Comparison of ENCODE assay signal across 8 cellular contexts in the genomic region with DNA sequence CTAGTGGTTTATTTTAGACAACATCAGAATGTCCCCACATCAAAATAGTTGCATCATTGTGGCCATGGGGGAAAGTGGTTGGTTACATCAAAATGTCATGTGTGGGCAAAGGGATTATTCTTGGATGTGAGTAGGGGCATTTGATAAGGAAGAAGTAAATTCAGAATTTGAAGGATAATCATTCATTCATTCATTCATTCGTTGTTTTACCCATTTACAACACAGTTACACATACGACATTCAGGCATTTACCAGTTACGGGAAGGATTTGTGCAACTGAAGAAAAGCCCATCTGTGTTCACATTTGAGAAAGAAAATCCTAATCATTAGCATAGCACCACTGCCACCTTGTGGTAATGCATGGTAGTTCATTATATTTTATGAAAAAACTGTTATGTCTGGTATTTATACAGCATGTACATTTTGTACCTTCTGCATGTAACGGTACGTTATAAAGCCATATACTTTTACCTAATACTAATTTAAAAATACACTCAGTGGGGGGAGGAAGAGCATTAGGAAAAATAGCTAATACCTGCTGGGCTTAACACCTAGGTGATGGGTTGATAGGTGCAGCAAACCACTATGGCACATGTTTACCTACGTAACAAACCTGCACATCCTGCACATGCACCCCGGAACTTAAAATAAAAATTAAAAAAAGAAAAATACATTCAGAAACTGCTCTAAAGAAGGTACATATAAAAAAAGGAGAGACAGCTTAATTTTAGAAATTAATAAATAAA.
DNase-seq lines count a peak whose midpoint lies in the region; ATAC-seq, FAIRE-seq and TF ChIP-seq lines count a peak whose summit lies in the region.

No MANE protein-coding gene starts in this region.

- H3K4me3 ChIP-seq in coronary artery (no peak overlapping the region), tibial nerve (no peak overlapping the region)

- H3K9me3 ChIP-seq in tibial nerve = no peaks in the 10 kb centered on the region

- TF ChIP-seq CTCF in coronary artery (IDR thresholded peaks at IDR 0.05) = peak; percentile 59
- peak; percentile 74 to 86 (median 84) for TF ChIP-seq CTCF in tibial nerve (IDR thresholded peaks at IDR 0.05)

- H3K4me1 ChIP-seq in tibial nerve = peaks cover 0 to 6% (median 0%) of the 10 kb centered on the region in 4 donors

- no peaks in the 10 kb centered on the region for H3K27me3 ChIP-seq in tibial nerve

- FAIRE-seq in G401.6 (lab: Jason Lieb, UNC) = peak; percentile 96

- WGBS in tibial nerve, 2 donors = 20 to 22% methylated on average over 7 of the region's 7 CpGs

- no peak for ATAC-seq in HG02763 (IDR thresholded peaks at IDR 0.05; ENCODE audit: unreplicated experiment)

- no peak overlapping the region for H3K27ac ChIP-seq in coronary artery
- H3K27ac ChIP-seq in tibial nerve = no peak overlapping the region

- no peak for TF ChIP-seq POLR2A in tibial nerve (IDR thresholded peaks at IDR 0.05)

- H3K36me3 ChIP-seq in tibial nerve = no peaks in the 10 kb centered on the region

- peak; percentile 55 for DNase-seq in A172 (ENCODE audit: low spot score)
- DNase-seq in MV-4-11 (lab: John Stamatoyannopoulos, UW) = peak; percentile 67
- DNase-seq in SIG-M5 treated with dmso at 0.1 percent for 504 hours (lab: John Stamatoyannopoulos, UW; ENCODE audit: unreplicated experiment) = peak; percentile 77
- DNase-seq in coronary artery (ENCODE audit: low spot score) = no peak
- DNase-seq in medulla oblongata (ENCODE audit: extremely low spot score) = peak; percentile 81
- DNase-seq in tibial nerve (ENCODE audit: low spot score in 2 of 2) = peak in 1 of 2 donors; percentile 64

- peak in 1 of 2 donors; percentile 8 for TF ChIP-seq EP300 in tibial nerve (IDR thresholded peaks at IDR 0.05)
